Comparison of ENCODE assay signal across 8 cellular contexts in genomic region chr16:27235938-27236245, GRCh38. TPM values are rescaled to one million over a fixed set of nuclear protein-coding genes. Genes with fewer than 3 reads are reported as not detected.
A peak's percentile ranks its signal among the peaks of the same experiment; 100 is the strongest.
DNase-seq lines count a peak whose midpoint lies in the region; ATAC-seq and TF ChIP-seq lines count a peak whose summit lies in the region.

No MANE protein-coding gene starts in this region.

- H3K36me3 Mint-ChIP-seq in T-helper 1 cell treated with Interleukin-12 subunit alpha and Interleukin-12 subunit beta and Interleukin-4 antibody, amounts not matched to agents 30 μg/mL and 1 μg/mL, for 36 hours (ENCODE audit: low read depth) = peaks cover 31% of the 10 kb centered on the region

- H3K4me3 Mint-ChIP-seq in T-helper 1 cell treated with Interleukin-12 subunit alpha and Interleukin-12 subunit beta and Interleukin-4 antibody, amounts not matched to agents 30 μg/mL and 1 μg/mL, for 36 hours = peak overlapping the region; percentile 73

- no peaks in the 10 kb centered on the region for H3K27me3 Mint-ChIP-seq in T-helper 1 cell treated with Interleukin-12 subunit alpha and Interleukin-12 subunit beta and Interleukin-4 antibody, amounts not matched to agents 30 μg/mL and 1 μg/mL, for 36 hours (ENCODE audit: low read depth)

- peaks cover 75% of the 10 kb centered on the region for H3K4me1 Mint-ChIP-seq in T-helper 1 cell treated with Interleukin-12 subunit alpha and Interleukin-12 subunit beta and Interleukin-4 antibody, amounts not matched to agents 30 μg/mL and 1 μg/mL, for 36 hours (ENCODE audit: low read depth)

- H3K27ac ChIP-seq in DND-41 (ENCODE audit: low read length) (peak overlapping the region; percentile 96), esophagus (ENCODE audit: low read depth in 2 of 2, low read length in 1 of 2) (peak overlapping the region; percentile 82 to 83)

- 86 to 90% methylated on average over 8 of the region's 8 CpGs for WGBS in esophagus, 2 donors

- TF ChIP-seq CTCF in DND-41 (IDR thresholded peaks at IDR 0.05; ENCODE audit: borderline replicate concordance, extremely low read depth, low read length, poor library complexity, severe bottlenecking) = no peak

- H4K20me1 ChIP-seq in DND-41 (ENCODE audit: insufficient read depth, low read length) = no peaks in the 10 kb centered on the region

- H3K4me3 ChIP-seq in DND-41 (ENCODE audit: low read depth in 1 of 2, low read length in 2 of 2) (peak overlapping the region in 1 of 2 experiments; percentile 47; a peak in 2 of 4 replicates), esophagus (ENCODE audit: low read depth in 1 of 2, low read length in 2 of 2) (no peak overlapping the region), skeletal muscle satellite cell (ENCODE audit: low read length) (no peak overlapping the region), MG63 (no peak overlapping the region)

- peak overlapping the region; percentile 97 for H3K27ac Mint-ChIP-seq in T-helper 1 cell treated with Interleukin-12 subunit alpha and Interleukin-12 subunit beta and Interleukin-4 antibody, amounts not matched to agents 30 μg/mL and 1 μg/mL, for 36 hours

- H3K4me2 ChIP-seq in DND-41 (ENCODE audit: insufficient read depth, low read length) (peak overlapping the region; percentile 55), skeletal muscle satellite cell (ENCODE audit: low read length) (peak overlapping the region; percentile 58)

- no peaks in the 10 kb centered on the region for H3K9me3 ChIP-seq in DND-41 (ENCODE audit: insufficient read depth, low read length, severe bottlenecking)
- H3K9me3 ChIP-seq in esophagus (ENCODE audit: control insufficient read depth in 2 of 2, insufficient read depth in 1 of 2, low read depth in 1 of 2, low read length in 1 of 2) = no peaks in the 10 kb centered on the region
- H3K9me3 ChIP-seq in skeletal muscle satellite cell (replicated peaks; ENCODE audit: low read length) = no peaks in the 10 kb centered on the region
- H3K9me3 ChIP-seq in MG63 = no peaks in the 10 kb centered on the region

- H3K27me3 ChIP-seq in DND-41 (ENCODE audit: insufficient read depth, low read length, poor library complexity) (no peaks in the 10 kb centered on the region), esophagus (ENCODE audit: control insufficient read depth in 1 of 2, insufficient read depth in 2 of 2, low read length in 2 of 2) (no peaks in the 10 kb centered on the region), skeletal muscle satellite cell (ENCODE audit: control insufficient read depth, insufficient read depth, low read length) (no peaks in the 10 kb centered on the region), MG63 (no peaks in the 10 kb centered on the region)

- H3K4me1 ChIP-seq in DND-41 (ENCODE audit: insufficient read depth, low read length) = peaks cover 71% of the 10 kb centered on the region
- H3K4me1 ChIP-seq in esophagus (ENCODE audit: control insufficient read depth in 2 of 2, insufficient read depth in 2 of 2, low read length in 1 of 2) = peaks cover 2 to 30% of the 10 kb centered on the region in 2 donors
- H3K4me1 ChIP-seq in skeletal muscle satellite cell (ENCODE audit: control insufficient read depth, insufficient read depth, low read length) = peaks cover 37% of the 10 kb centered on the region

- H3K36me3 ChIP-seq in DND-41 (ENCODE audit: insufficient read depth, low read length) = peaks cover 39% of the 10 kb centered on the region
- H3K36me3 ChIP-seq in esophagus (ENCODE audit: control insufficient read depth in 2 of 2, insufficient read depth in 2 of 2, low read length in 1 of 2) = peaks cover 0 to 3% of the 10 kb centered on the region in 2 donors
- H3K36me3 ChIP-seq in skeletal muscle satellite cell (ENCODE audit: insufficient read depth, low read length) = peaks cover 20% of the 10 kb centered on the region
- peaks cover 41% of the 10 kb centered on the region for H3K36me3 ChIP-seq in MG63

- H3K9ac ChIP-seq in DND-41 (ENCODE audit: low read depth, low read length) (peak overlapping the region; percentile 79), skeletal muscle satellite cell (ENCODE audit: low read depth, low read length) (peak overlapping the region; percentile 30)

- peak overlapping the region; percentile 27; the same call in 1 of the 2 replicates for H2AFZ ChIP-seq in DND-41 (ENCODE audit: low read depth, low read length)

- no peaks in the 10 kb centered on the region for H3K9me3 Mint-ChIP-seq in T-helper 1 cell treated with Interleukin-12 subunit alpha and Interleukin-12 subunit beta and Interleukin-4 antibody, amounts not matched to agents 30 μg/mL and 1 μg/mL, for 36 hours

- peaks cover 23% of the 10 kb centered on the region for H3K79me2 ChIP-seq in DND-41 (ENCODE audit: insufficient read depth, low read length)

- DNase-seq in DND-41 (no peak), NCI-H1092 (lab: John Stamatoyannopoulos, UW) (no peak), MG63 (no peak)

- no peak for ATAC-seq in DND-41 (ENCODE audit: insufficient read depth, low read depth)
- no peak for ATAC-seq in GM18907 (IDR thresholded peaks at IDR 0.05; ENCODE audit: unreplicated experiment)
- no peak for ATAC-seq in GM19023 (IDR thresholded peaks at IDR 0.05; ENCODE audit: unreplicated experiment)

RNA-seq across cellular contexts. Expression of gene KDM8, which starts 32.6 kb away (rescaled TPM):
- 1 to 10 TPM; 2.6 to 3.7 TPM for polyA plus RNA-seq in esophagus
- total RNA-seq in skeletal muscle satellite cell (2012; rRNA removed) = 1.5 and 2.0 TPM in 2 replicates
- 4.4 and 10.2 TPM in 2 replicates for total RNA-seq in MG63 (2014; rRNA removed; shearing (Covaris generic); ENCODE audit: low replicate concordance)

RNA-seq across cellular contexts. Expression of gene NSMCE1, which starts 32.7 kb away (rescaled TPM):
- 10 to 100 TPM; 29.0 to 47.1 TPM for polyA plus RNA-seq in esophagus
- 95.6 and 107 TPM in 2 replicates for total RNA-seq in skeletal muscle satellite cell (2012; rRNA removed)
- total RNA-seq in MG63 (2014; rRNA removed; shearing (Covaris generic); ENCODE audit: low replicate concordance) = 51.7 and 66.6 TPM in 2 replicates
